Comparison of ENCODE assay signal across 22 cellular contexts in the genomic region with DNA sequence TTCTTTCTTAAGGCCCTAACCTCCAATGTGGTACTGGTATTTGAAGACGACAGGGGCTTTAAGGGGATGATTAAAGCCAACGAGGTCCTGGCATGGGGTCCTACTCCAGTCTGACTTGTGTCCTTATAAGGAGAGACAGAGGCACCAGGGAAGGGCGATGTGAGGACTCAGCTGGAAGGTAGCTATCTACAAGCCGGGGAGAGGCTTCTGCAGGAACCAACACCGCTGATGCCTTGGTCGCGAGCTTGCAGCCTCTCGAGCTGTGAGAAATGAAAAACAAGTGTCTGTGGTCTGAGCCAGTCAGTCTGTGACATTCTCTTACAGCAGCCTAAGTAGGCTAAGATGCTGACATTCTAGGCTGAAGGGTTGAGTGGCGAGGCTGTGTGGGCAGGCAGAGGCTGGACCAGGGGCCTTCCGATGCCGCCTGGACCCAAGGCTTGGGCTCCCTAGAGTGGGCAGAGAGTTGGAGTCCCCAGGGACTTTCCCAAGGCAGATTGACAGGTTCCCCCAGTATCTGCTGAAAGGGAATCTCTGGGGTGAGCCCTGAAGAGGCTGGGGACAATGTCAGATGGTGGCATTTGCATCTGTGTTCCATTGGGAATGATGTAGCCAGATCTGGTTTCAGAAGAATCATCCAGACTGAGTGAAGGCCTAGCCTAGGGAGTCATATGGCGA.
DNase-seq lines count a peak whose midpoint lies in the region; ATAC-seq and TF ChIP-seq lines count a peak whose summit lies in the region.
"Had no signal": no experiment of that assay in that cellular context is flagged by ENCODE, and none has a peak within 500 bp of the region (broad histone marks: within the 10 kb centered on the region; RNA-seq: fewer than 3 reads in every experiment).

No MANE protein-coding gene starts in this region.

- no peak overlapping the region for H2AFZ ChIP-seq in neural progenitor cell (replicated peaks)

- no peak overlapping the region for H3K4me2 ChIP-seq in neural progenitor cell

- no peaks in the 10 kb centered on the region for H3K79me2 ChIP-seq in neural progenitor cell (ENCODE audit: low read depth)

- no peak overlapping the region for H3K4me3 ChIP-seq in neural progenitor cell
- H3K4me3 ChIP-seq in aorta (ENCODE audit: low read length in 2 of 2) = no peak overlapping the region
- no peak overlapping the region for H3K4me3 ChIP-seq in effector memory CD4-positive, alpha-beta T cell (ENCODE audit: insufficient read depth, low read depth, low read length, poor library complexity, severe bottlenecking)
- H3K4me3 ChIP-seq: ovary, Peyer's patch, tibial nerve had no signal

- H3K36me3 ChIP-seq in neural progenitor cell (no peaks in the 10 kb centered on the region), aorta (ENCODE audit: control insufficient read depth in 1 of 2, insufficient read depth in 2 of 2, low read length in 1 of 2) (no peaks in the 10 kb centered on the region)
- no peaks in the 10 kb centered on the region for H3K36me3 ChIP-seq in effector memory CD4-positive, alpha-beta T cell (ENCODE audit: control insufficient read depth, insufficient read depth, low read length)
- H3K36me3 ChIP-seq: ovary, Peyer's patch, tibial nerve had no signal

- H3K4me1 Mint-ChIP-seq in stimulated activated naive CD8-positive, alpha-beta T cell treated with anti-CD3 and anti-CD28 coated beads, Interleukin-15, amount 100 ng/mL, for 72 hours = peaks cover 9% of the 10 kb centered on the region
- H3K4me1 Mint-ChIP-seq in neural progenitor cell = peaks cover 91% of the 10 kb centered on the region
- H3K4me1 Mint-ChIP-seq: activated naive CD4-positive, alpha-beta T cell treated with anti-CD3 and anti-CD28 coated beads, Interleukin-2, amount 50 U/mL, for 24 hours; stimulated activated effector memory CD8-positive, alpha-beta T cell treated with anti-CD3 and anti-CD28 coated beads, Interleukin-12 subunit alpha, Interleukin-12 subunit beta, amount 100 ng/mL, for 72 hours had no signal

- no peaks in the 10 kb centered on the region for H3K9me3 ChIP-seq in neural progenitor cell (ENCODE audit: low read depth)
- H3K9me3 ChIP-seq in aorta (ENCODE audit: control insufficient read depth, low read length) = no peaks in the 10 kb centered on the region
- H3K9me3 ChIP-seq in effector memory CD4-positive, alpha-beta T cell (ENCODE audit: control insufficient read depth, low read length) = no peaks in the 10 kb centered on the region
- H3K9me3 ChIP-seq: ovary, Peyer's patch, tibial nerve had no signal

- no peaks in the 10 kb centered on the region for H3K36me3 Mint-ChIP-seq in neural progenitor cell
- H3K36me3 Mint-ChIP-seq: activated naive CD4-positive, alpha-beta T cell treated with anti-CD3 and anti-CD28 coated beads, Interleukin-2, amount 50 U/mL, for 24 hours; stimulated activated effector memory CD8-positive, alpha-beta T cell treated with anti-CD3 and anti-CD28 coated beads, Interleukin-12 subunit alpha, Interleukin-12 subunit beta, amount 100 ng/mL, for 72 hours had no signal

- 92 to 93% methylated on average over 12 of the region's 12 CpGs for WGBS in aorta, 2 donors

- H3K4me3 Mint-ChIP-seq in stimulated activated naive CD8-positive, alpha-beta T cell treated with anti-CD3 and anti-CD28 coated beads, Interleukin-15, amount 100 ng/mL, for 72 hours = no peak overlapping the region
- no peak overlapping the region for H3K4me3 Mint-ChIP-seq in neural progenitor cell
- H3K4me3 Mint-ChIP-seq: activated naive CD4-positive, alpha-beta T cell treated with anti-CD3 and anti-CD28 coated beads, Interleukin-2, amount 50 U/mL, for 24 hours; stimulated activated effector memory CD8-positive, alpha-beta T cell treated with anti-CD3 and anti-CD28 coated beads, Interleukin-12 subunit alpha, Interleukin-12 subunit beta, amount 100 ng/mL, for 72 hours; T-helper 1 cell treated with Interleukin-12 subunit alpha and Interleukin-12 subunit beta and Interleukin-4 antibody, amounts not matched to agents 30 μg/mL and 1 μg/mL, for 36 hours had no signal

- H3K4me1 ChIP-seq in neural progenitor cell = peaks cover 56% of the 10 kb centered on the region
- no peaks in the 10 kb centered on the region for H3K4me1 ChIP-seq in aorta (ENCODE audit: control insufficient read depth in 1 of 2, insufficient read depth in 2 of 2, low read length in 2 of 2)
- no peaks in the 10 kb centered on the region for H3K4me1 ChIP-seq in effector memory CD4-positive, alpha-beta T cell (ENCODE audit: control insufficient read depth, insufficient read depth, low read length, poor library complexity, severe bottlenecking)
- H3K4me1 ChIP-seq: Peyer's patch had no signal

- no peak overlapping the region for H3K9ac ChIP-seq in neural progenitor cell

- H3K27me3 Mint-ChIP-seq in stimulated activated naive CD8-positive, alpha-beta T cell treated with anti-CD3 and anti-CD28 coated beads, Interleukin-15, amount 100 ng/mL, for 72 hours = peaks cover 8% of the 10 kb centered on the region
- peaks cover 14% of the 10 kb centered on the region for H3K27me3 Mint-ChIP-seq in neural progenitor cell (ENCODE audit: insufficient read depth, low read depth)
- H3K27me3 Mint-ChIP-seq: activated naive CD4-positive, alpha-beta T cell treated with anti-CD3 and anti-CD28 coated beads, Interleukin-2, amount 50 U/mL, for 24 hours had no signal

- peak; percentile 59 for ATAC-seq in stimulated activated naive CD8-positive, alpha-beta T cell treated with anti-CD3 and anti-CD28 coated beads, Interleukin-15, amount 100 ng/mL, for 72 hours
- ATAC-seq in stimulated activated naive CD8-positive, alpha-beta T cell treated with anti-CD3 and anti-CD28 coated beads, Interleukin-15, Interleukin-2, amounts not matched to agents 100 U/mL and 50 U/mL, for 24 hours = no peak
- no peak for ATAC-seq in aorta (ENCODE audit: low FRiP score)
- ATAC-seq in HG02970 (IDR thresholded peaks at IDR 0.05; ENCODE audit: low FRiP score, unreplicated experiment) = no peak
- ATAC-seq: stimulated activated effector memory CD8-positive, alpha-beta T cell treated with anti-CD3 and anti-CD28 coated beads, Interleukin-12 subunit alpha, Interleukin-12 subunit beta, amount 100 ng/mL, for 72 hours had no signal

- TF ChIP-seq CTCF in neural progenitor cell (IDR thresholded peaks at IDR 0.05) = no peak

- no peaks in the 10 kb centered on the region for H4K20me1 ChIP-seq in neural progenitor cell (ENCODE audit: low read depth)

- peak overlapping the region in 1 of 2 donors; percentile 15 for H3K27ac Mint-ChIP-seq in stimulated activated naive CD8-positive, alpha-beta T cell treated with anti-CD3 and anti-CD28 coated beads, Interleukin-15, amount 100 ng/mL, for 72 hours
- peak overlapping the region; percentile 90 for H3K27ac Mint-ChIP-seq in neural progenitor cell
- H3K27ac Mint-ChIP-seq: activated naive CD4-positive, alpha-beta T cell treated with anti-CD3 and anti-CD28 coated beads, Interleukin-2, amount 50 U/mL, for 24 hours; stimulated activated effector memory CD8-positive, alpha-beta T cell treated with anti-CD3 and anti-CD28 coated beads, Interleukin-12 subunit alpha, Interleukin-12 subunit beta, amount 100 ng/mL, for 72 hours; T-helper 1 cell treated with Interleukin-12 subunit alpha and Interleukin-12 subunit beta and Interleukin-4 antibody, amounts not matched to agents 30 μg/mL and 1 μg/mL, for 36 hours had no signal

- no peaks in the 10 kb centered on the region for H3K27me3 ChIP-seq in neural progenitor cell
- H3K27me3 ChIP-seq in aorta (ENCODE audit: control insufficient read depth in 1 of 2, insufficient read depth in 2 of 2, low read length in 1 of 2) = no peaks in the 10 kb centered on the region
- no peaks in the 10 kb centered on the region for H3K27me3 ChIP-seq in effector memory CD4-positive, alpha-beta T cell (replicated peaks; ENCODE audit: control insufficient read depth, insufficient read depth, low read length, poor library complexity, severe bottlenecking)
- H3K27me3 ChIP-seq: ovary, Peyer's patch, tibial nerve had no signal

- no peak for DNase-seq in stimulated activated naive CD8-positive, alpha-beta T cell treated with anti-CD3 and anti-CD28 coated beads, Interleukin-15, amount 100 ng/mL, for 72 hours
- DNase-seq in stimulated activated naive CD8-positive, alpha-beta T cell treated with anti-CD3 and anti-CD28 coated beads, Interleukin-15, Interleukin-2, amounts not matched to agents 100 U/mL and 50 U/mL, for 24 hours = no peak
- peak; percentile 19 for DNase-seq in ecto neural progenitor cell (ENCODE audit: low spot score)
- DNase-seq in neural progenitor cell (ENCODE audit: low spot score) = no peak
- peak; percentile 18 to 51 for DNase-seq in aorta
- no peak for DNase-seq in effector memory CD4-positive, alpha-beta T cell
- DNase-seq in erythroblast (lab: John Stamatoyannopoulos, UW) = no peak
- DNase-seq: activated CD4-positive, alpha-beta T cell treated with anti-CD3 and anti-CD28 coated beads, Interleukin-2, amount 50 U/mL, for 4 hours; DMS153; Kasumi-1; NCI-H1105; NCI-H2029 treated with DMSO at 0.1 percent for 48 hours; NCI-H510A; NK-92 treated with Interleukin-12 subunit alpha and Interleukin-12 subunit beta, amount 100 ng/mL, for 24 hours had no signal

- no peak overlapping the region for H3K27ac ChIP-seq in neural progenitor cell
- no peak overlapping the region for H3K27ac ChIP-seq in aorta (ENCODE audit: low read depth in 1 of 2, low read length in 2 of 2)
- H3K27ac ChIP-seq in effector memory CD4-positive, alpha-beta T cell (ENCODE audit: insufficient read depth, low read length, poor library complexity, severe bottlenecking) = no peak overlapping the region
- H3K27ac ChIP-seq: ovary, Peyer's patch, tibial nerve, VCaP had no signal

- peaks cover 51% of the 10 kb centered on the region for H3F3A ChIP-seq in neural progenitor cell (ENCODE audit: low read depth)

- TF ChIP-seq POLR2A in erythroblast (IDR thresholded peaks at IDR 0.05; ENCODE audit: low read length) = no peak

- intact Hi-C loops in aorta (cut with DNase I) = no loop called here

- no peaks in the 10 kb centered on the region for H3K9me3 Mint-ChIP-seq in stimulated activated naive CD8-positive, alpha-beta T cell treated with anti-CD3 and anti-CD28 coated beads, Interleukin-15, amount 100 ng/mL, for 72 hours
- H3K9me3 Mint-ChIP-seq in neural progenitor cell = peaks cover under 1% of the 10 kb centered on the region
- H3K9me3 Mint-ChIP-seq: activated naive CD4-positive, alpha-beta T cell treated with anti-CD3 and anti-CD28 coated beads, Interleukin-2, amount 50 U/mL, for 24 hours; stimulated activated effector memory CD8-positive, alpha-beta T cell treated with anti-CD3 and anti-CD28 coated beads, Interleukin-12 subunit alpha, Interleukin-12 subunit beta, amount 100 ng/mL, for 72 hours; T-helper 1 cell treated with Interleukin-12 subunit alpha and Interleukin-12 subunit beta and Interleukin-4 antibody, amounts not matched to agents 30 μg/mL and 1 μg/mL, for 36 hours had no signal

Comparison
In these comparisons a context has a peak if more than half of its experiments do, and no peak if none do; other contexts are left out.
1. DNase-seq: peak in ecto neural progenitor cell (single experiment) and aorta (2 of 2); none in stimulated activated naive CD8-positive, alpha-beta T cell treated with anti-CD3 and anti-CD28 coated beads, Interleukin-15, amount 100 ng/mL, for 72 hours (0 of 2), stimulated activated naive CD8-positive, alpha-beta T cell treated with anti-CD3 and anti-CD28 coated beads, Interleukin-15, Interleukin-2, amounts not matched to agents 100 U/mL and 50 U/mL, for 24 hours (single experiment), neural progenitor cell (single experiment), effector memory CD4-positive, alpha-beta T cell (0 of 3) and erythroblast (0 of 2).